In genomic region chr6:1295420-1295819, GRCh38 we compare ENCODE assay signal across 20 cellular contexts. TPM values are rescaled to one million over a fixed set of nuclear protein-coding genes. Genes with fewer than 3 reads are reported as not detected.
"Had no signal": no experiment of that assay in that cellular context is flagged by ENCODE, and none has a peak within 500 bp of the region (broad histone marks: within the 10 kb centered on the region; RNA-seq: fewer than 3 reads in every experiment).

No MANE protein-coding gene starts in this region.

- H3K4me3 ChIP-seq: gastrocnemius medialis, lung, mucosa of descending colon, neural progenitor cell, right atrium auricular region, stomach, thyroid gland had no signal

- H3K9me3 ChIP-seq: gastrocnemius medialis, mucosa of descending colon, right atrium auricular region, stomach, thyroid gland had no signal

- ATAC-seq: effector memory CD8-positive, alpha-beta T cell; gastrocnemius medialis; left lobe of liver; mucosa of descending colon; sciatic nerve; stimulated activated effector memory CD8-positive, alpha-beta T cell treated with anti-CD3 and anti-CD28 coated beads, Interleukin-12 subunit alpha, Interleukin-12 subunit beta, amount 100 ng/mL, for 72 hours had no signal

- H3K79me2 ChIP-seq: parathyroid adenoma had no signal

- H3K27me3 ChIP-seq: neural progenitor cell, right atrium auricular region, stomach, thyroid gland had no signal

- DNase-seq: cortex of kidney; effector memory CD8-positive, alpha-beta T cell; gastrocnemius medialis; head of caudate nucleus; mucosa of descending colon; naive B cell; stimulated activated CD4-positive, alpha-beta T cell treated with anti-CD3 and anti-CD28 coated beads, Interleukin-2, amount 100 ng/mL, for 24 hours; stimulated activated CD4-positive, alpha-beta T cell treated with anti-CD3 and anti-CD28 coated beads, Interleukin-4, amount 100 ng/mL, for 24 hours; stimulated activated naive CD4-positive, alpha-beta T cell treated with Interleukin-2 at 50 U/mL for 16 hours; stomach; thyroid gland had no signal

- H3K27ac ChIP-seq: gastrocnemius medialis, neural progenitor cell, parathyroid adenoma, right atrium auricular region, thyroid gland had no signal

- H3K4me2 ChIP-seq: neural progenitor cell had no signal

- H3K36me3 ChIP-seq: gastrocnemius medialis, neural progenitor cell, right atrium auricular region, stomach, thyroid gland had no signal

- H3K9ac ChIP-seq: neural progenitor cell, parathyroid adenoma had no signal

- H2AFZ ChIP-seq: neural progenitor cell, parathyroid adenoma had no signal

- H3K4me1 ChIP-seq: gastrocnemius medialis, neural progenitor cell, parathyroid adenoma, right atrium auricular region had no signal

RNA-seq across cellular contexts. Expression of gene FOXQ1, which starts 16.5 kb away (rescaled TPM):
- total RNA-seq: dermis microvascular lymphatic vessel endothelial cell, glomerular endothelial cell, right atrium auricular region had no signal
